Comparison of ENCODE assay signal across 25 cellular contexts in genomic region chr1:200355815-200356214, GRCh38. TPM values are rescaled to one million over a fixed set of nuclear protein-coding genes. Genes with fewer than 3 reads are reported as not detected.
DNase-seq lines count a peak whose midpoint lies in the region; ATAC-seq, FAIRE-seq and TF ChIP-seq lines count a peak whose summit lies in the region.
"Had no signal": no experiment of that assay in that cellular context is flagged by ENCODE, and none has a peak within 500 bp of the region (broad histone marks: within the 10 kb centered on the region; RNA-seq: fewer than 3 reads in every experiment).

No MANE protein-coding gene starts in this region.

- H2AK9ac ChIP-seq in IMR-90 (replicated peaks; ENCODE audit: low read depth, low read length, poor library complexity): no peak overlapping the region

- no peak overlapping the region for H3K18ac ChIP-seq in IMR-90 (ENCODE audit: low read depth, low read length)

- no peak for TF ChIP-seq CTCF in IMR-90 (conservative IDR thresholded peaks at IDR 0.05; ENCODE audit: low read depth, low read length)
- no peak for TF ChIP-seq CTCF in GM12878 (IDR thresholded peaks at IDR 0.05 in 2 of 3, conservative IDR thresholded peaks at IDR 0.05 in 1 of 3; ENCODE audit: control insufficient read depth in 2 of 3, extremely low read depth in 1 of 3, insufficient read depth in 1 of 3, low read depth in 3 of 3, low read length in 3 of 3)
- no peak for TF ChIP-seq CTCF in upper lobe of right lung (IDR thresholded peaks at IDR 0.05)
- TF ChIP-seq CTCF in kidney (IDR thresholded peaks at IDR 0.05; ENCODE audit: borderline replicate concordance, extremely low read depth, insufficient read depth): no peak

- no peak for TF ChIP-seq EP300 in GM12878 (IDR thresholded peaks at IDR 0.05; ENCODE audit: borderline replicate concordance in 1 of 2, control insufficient read depth in 1 of 2, low read depth in 2 of 2, low read length in 2 of 2)

- H3K4me2 ChIP-seq in IMR-90 (ENCODE audit: low read depth, low read length): no peak overlapping the region
- peak overlapping the region; percentile 45 for H3K4me2 ChIP-seq in GM12878 (ENCODE audit: control insufficient read depth, insufficient read depth)

- BruUV-seq in IMR-90 (replicated peaks; lab: Mats Ljungman, UMichigan): no TSS peak
- no TSS peak for BruUV-seq in GM12878 (replicated peaks; lab: Mats Ljungman, UMichigan)

- SMC1A ChIA-PET in GM12878 (lab: Charles Lee; ENCODE audit: uncharacterized antibody, unreplicated experiment): interaction anchor here (0.7 to 3.3 kb wide), 12 partner anchors 9 to 119 kb away, joined by 3 to 11 read pairs (median 3); no protein-coding TSS in a partner anchor

- in situ Hi-C loops in IMR-90 (cut with MboI; ENCODE audit: low sequenced_read_pairs): no loop called here
- in situ Hi-C loops in GM12878 (cut with MboI): no loop called here

- H2BK15ac ChIP-seq in IMR-90 (ENCODE audit: low read depth, low read length): peak overlapping the region; percentile 15; the same call in 1 of the 3 replicates

- H3K23ac ChIP-seq in IMR-90 (ENCODE audit: low read depth, low read length): no peak overlapping the region

- H3K27me3 ChIP-seq in IMR-90 (ENCODE audit: control insufficient read depth, insufficient read depth, low read length) (no peaks in the 10 kb centered on the region), GM12878 (replicated peaks in 1 of 2; ENCODE audit: control insufficient read depth in 2 of 2, insufficient read depth in 2 of 2, low read length in 1 of 2) (no peaks in the 10 kb centered on the region), upper lobe of right lung (no peaks in the 10 kb centered on the region)
- H3K27me3 ChIP-seq: esophagus muscularis mucosa, gastroesophageal sphincter, SJCRH30 had no signal

- H3K9me3 ChIP-seq in IMR-90 (ENCODE audit: control insufficient read depth, insufficient read depth, low read length): no peaks in the 10 kb centered on the region
- H3K9me3 ChIP-seq in GM12878 (replicated peaks; ENCODE audit: control insufficient read depth, insufficient read depth, low read length): no peaks in the 10 kb centered on the region
- no peaks in the 10 kb centered on the region for H3K9me3 ChIP-seq in upper lobe of right lung
- H3K9me3 ChIP-seq in kidney (ENCODE audit: control insufficient read depth in 1 of 2, low read length in 2 of 2): no peaks in the 10 kb centered on the region
- H3K9me3 ChIP-seq: esophagus muscularis mucosa, gastroesophageal sphincter, SJCRH30, thoracic aorta had no signal

- no peaks in the 10 kb centered on the region for H3K79me1 ChIP-seq in IMR-90 (ENCODE audit: low read depth in 1 of 2, low read length in 2 of 2)

- intact Hi-C loops in IMR-90 (cut with micrococcal nuclease) (no loop called here), GM12878 (cut with micrococcal nuclease; ENCODE audit: unreplicated experiment) (no loop called here), upper lobe of right lung (cut with DNase I) (no loop called here), kidney (cut with DNase I) (no loop called here)

- POLR2A ChIA-PET in IMR-90 (lab: Charles Lee; ENCODE audit: unreplicated experiment) (no interaction called here), GM12878 (lab: Charles Lee) (interaction anchor here (0.8 kb wide), 2 partner anchors 23 to 121 kb away, joined by 3 read pairs; no protein-coding TSS in a partner anchor)

- H3K27ac Mint-ChIP-seq in activated naive CD4-positive, alpha-beta T cell treated with anti-CD3 and anti-CD28 coated beads, Interleukin-2, amount 50 U/mL, for 72 hours: peak overlapping the region; percentile 9 to 32
- H3K27ac Mint-ChIP-seq in activated naive CD4-positive, alpha-beta T cell treated with anti-CD3 and anti-CD28 coated beads, Interleukin-2, amount 10 ng/mL, durations not matched to agents 7 days and 5 days: no peak overlapping the region
- H3K27ac Mint-ChIP-seq: CD8-positive, alpha-beta T cell; stimulated activated effector memory CD8-positive, alpha-beta T cell treated with anti-CD3 and anti-CD28 coated beads, Interleukin-12 subunit alpha, Interleukin-12 subunit beta, amount 100 ng/mL, for 72 hours; T-helper 2 cell treated with Interferon-gamma antibody and Interleukin-4, amounts not matched to agents 5 μg/mL and 100 μg/mL, for 36 hours had no signal

- H3K9me3 Mint-ChIP-seq in activated naive CD4-positive, alpha-beta T cell treated with anti-CD3 and anti-CD28 coated beads, Interleukin-2, amount 50 U/mL, for 72 hours: no peaks in the 10 kb centered on the region
- no peaks in the 10 kb centered on the region for H3K9me3 Mint-ChIP-seq in activated naive CD4-positive, alpha-beta T cell treated with anti-CD3 and anti-CD28 coated beads, Interleukin-2, amount 10 ng/mL, durations not matched to agents 7 days and 5 days
- H3K9me3 Mint-ChIP-seq: CD8-positive, alpha-beta T cell; stimulated activated effector memory CD8-positive, alpha-beta T cell treated with anti-CD3 and anti-CD28 coated beads, Interleukin-12 subunit alpha, Interleukin-12 subunit beta, amount 100 ng/mL, for 72 hours; T-helper 2 cell treated with Interferon-gamma antibody and Interleukin-4, amounts not matched to agents 5 μg/mL and 100 μg/mL, for 36 hours had no signal

- H4K20me1 ChIP-seq in IMR-90 (ENCODE audit: insufficient read depth, low read length): no peaks in the 10 kb centered on the region
- H4K20me1 ChIP-seq in GM12878 (ENCODE audit: control insufficient read depth, insufficient read depth): no peaks in the 10 kb centered on the region

- H2AK5ac ChIP-seq in IMR-90 (ENCODE audit: low read depth, low read length): no peak overlapping the region

- FAIRE-seq in GM12878 (lab: Jason Lieb, UNC) (peak; percentile 35), kidney (lab: Jason Lieb, UNC) (no peak)
- FAIRE-seq: H1 had no signal

- H3K36me3 Mint-ChIP-seq in activated naive CD4-positive, alpha-beta T cell treated with anti-CD3 and anti-CD28 coated beads, Interleukin-2, amount 50 U/mL, for 72 hours: peaks cover 6 to 10% of the 10 kb centered on the region in 2 donors
- H3K36me3 Mint-ChIP-seq in activated naive CD4-positive, alpha-beta T cell treated with anti-CD3 and anti-CD28 coated beads, Interleukin-2, amount 10 ng/mL, durations not matched to agents 7 days and 5 days: peaks cover 1% of the 10 kb centered on the region
- H3K36me3 Mint-ChIP-seq: CD8-positive, alpha-beta T cell; stimulated activated effector memory CD8-positive, alpha-beta T cell treated with anti-CD3 and anti-CD28 coated beads, Interleukin-12 subunit alpha, Interleukin-12 subunit beta, amount 100 ng/mL, for 72 hours had no signal

- H4K8ac ChIP-seq in IMR-90 (ENCODE audit: low read depth in 2 of 2, low read length in 2 of 2): no peak overlapping the region

- H3K4me3 Mint-ChIP-seq in activated naive CD4-positive, alpha-beta T cell treated with anti-CD3 and anti-CD28 coated beads, Interleukin-2, amount 10 ng/mL, durations not matched to agents 7 days and 5 days: no peak overlapping the region
- H3K4me3 Mint-ChIP-seq: CD8-positive, alpha-beta T cell; stimulated activated effector memory CD8-positive, alpha-beta T cell treated with anti-CD3 and anti-CD28 coated beads, Interleukin-12 subunit alpha, Interleukin-12 subunit beta, amount 100 ng/mL, for 72 hours; T-helper 2 cell treated with Interferon-gamma antibody and Interleukin-4, amounts not matched to agents 5 μg/mL and 100 μg/mL, for 36 hours had no signal

- RAD21 ChIA-PET in GM12878 (lab: Charles Lee; ENCODE audit: unreplicated experiment): interaction anchor here (1.4 kb wide), 1 partner anchor 26 kb away, joined by 4 read pairs; no protein-coding TSS in a partner anchor

- no peak overlapping the region for H3K4me3 ChIP-seq in IMR-90 (ENCODE audit: insufficient read depth, low read depth, low read length)
- H3K4me3 ChIP-seq in GM12878: no peak overlapping the region
- no peak overlapping the region for H3K4me3 ChIP-seq in upper lobe of right lung
- no peak overlapping the region for H3K4me3 ChIP-seq in kidney (ENCODE audit: low read length in 2 of 2)
- H3K4me3 ChIP-seq: esophagus muscularis mucosa, gastroesophageal sphincter, SJCRH30, thoracic aorta had no signal

- 95% methylated on average over 2 of the region's 3 CpGs; no CpG with 5 or more reads in 1 of the 2 experiments for WGBS in IMR-90 (ENCODE audit: extremely low coverage in 2 of 2, insufficient read length in 1 of 2), 2 experiments
- WGBS in GM12878 (ENCODE audit: insufficient coverage, insufficient replicate concordance, low lambda C conversion rate, missing lambda C conversion rate): 2% methylated on average over 3 of the region's 3 CpGs

- CTCF ChIA-PET in activated naive CD4-positive, alpha-beta T cell treated with anti-CD3 and anti-CD28 coated beads, Interleukin-2, amount 10 ng/mL, durations not matched to agents 7 days and 5 days (lab: Charles Lee): interaction anchor here (0.6 kb wide), 1 partner anchor 117 kb away, joined by 3 read pairs; no protein-coding TSS in a partner anchor
- CTCF ChIA-PET in IMR-90 (lab: Yijun Ruan, JAX) (interaction anchor here (1.1 kb wide), 1 partner anchor 8 kb away, joined by 3 read pairs; no protein-coding TSS in a partner anchor), GM12878 (lab: Yijun Ruan, JAX) (interaction anchor here (0.9 to 2.4 kb wide), 2 partner anchors 12 to 49 kb away, joined by 3 to 11 read pairs; no protein-coding TSS in a partner anchor)

- H2BK20ac ChIP-seq in IMR-90 (ENCODE audit: low read depth, low read length): peak overlapping the region; percentile 36; the same call in 1 of the 2 replicates

- no peak overlapping the region; the same call in 1 of the 2 replicates for H4K5ac ChIP-seq in IMR-90 (ENCODE audit: low read depth, low read length)

- DNase-seq in activated naive CD4-positive, alpha-beta T cell treated with anti-CD3 and anti-CD28 coated beads, Interleukin-2, amount 50 U/mL, for 72 hours (ENCODE audit: low spot score in 2 of 2): no peak
- DNase-seq in activated naive CD4-positive, alpha-beta T cell treated with anti-CD3 and anti-CD28 coated beads, Interleukin-2, amount 10 ng/mL, durations not matched to agents 7 days and 5 days: no peak
- DNase-seq in IMR-90 (no peak), GM12878 (ENCODE audit: low read depth, low spot score) (no peak), upper lobe of right lung (no peak), kidney (no peak), NCI-H146 treated with DMSO at 0.1 percent for 48 hours (lab: John Stamatoyannopoulos, UW; ENCODE audit: unreplicated experiment) (no peak)
- no peak for DNase-seq in stimulated activated CD4-positive, alpha-beta T cell treated with anti-CD3 and anti-CD28 coated beads, Interleukin-15, amount 100 ng/mL, for 24 hours
- DNase-seq: activated CD4-positive, alpha-beta T cell treated with anti-CD3 and anti-CD28 coated beads for 1 hour; activated CD8-positive, alpha-beta memory T cell treated with anti-CD3 and anti-CD28 coated beads, Interleukin-2, amount 50 U/mL, for 48 hours; activated effector memory CD4-positive, alpha-beta T cell treated with anti-CD3 and anti-CD28 coated beads, Interleukin-2, amount 50 U/mL, for 16 hours; CD8-positive, alpha-beta T cell; central memory CD4-positive, alpha-beta T cell; DMS79; effector CD4-positive, alpha-beta T cell; kidney glomerular epithelial cell; NCI-H1930; right cardiac atrium; SJCRH30 had no signal

- TF ChIP-seq POLR2A in IMR-90 (IDR thresholded peaks at IDR 0.05; ENCODE audit: low read depth, low read length) (no peak), GM12878 (IDR thresholded peaks at IDR 0.05; ENCODE audit: low read depth, low read length) (no peak)

- H3K4ac ChIP-seq in IMR-90 (ENCODE audit: low read depth, low read length): peak overlapping the region; percentile 3; the same call in 1 of the 2 replicates

- peaks cover 47% of the 10 kb centered on the region for H3K4me1 Mint-ChIP-seq in activated naive CD4-positive, alpha-beta T cell treated with anti-CD3 and anti-CD28 coated beads, Interleukin-2, amount 10 ng/mL, durations not matched to agents 7 days and 5 days

- 0 out of 2 replicates have a peak overlapping the region, but pooled peaks have one; percentile 53 for H3K14ac ChIP-seq in IMR-90 (replicated peaks; ENCODE audit: low read depth, low read length)

- H2BK120ac ChIP-seq in IMR-90 (ENCODE audit: low read depth, low read length): peak overlapping the region; percentile 46; the same call in 1 of the 2 replicates

- H3K36me3 ChIP-seq in IMR-90 (ENCODE audit: control insufficient read depth, insufficient read depth, low read length) (no peaks in the 10 kb centered on the region), GM12878 (ENCODE audit: control insufficient read depth in 2 of 2, insufficient read depth in 2 of 2, low read length in 1 of 2) (no peaks in the 10 kb centered on the region), upper lobe of right lung (no peaks in the 10 kb centered on the region), kidney (ENCODE audit: control insufficient read depth in 1 of 2, insufficient read depth in 2 of 2, low read length in 2 of 2) (no peaks in the 10 kb centered on the region)
- H3K36me3 ChIP-seq: esophagus muscularis mucosa, gastroesophageal sphincter, SJCRH30, thoracic aorta had no signal

- dilution Hi-C loops in IMR-90 (cut with HindIII; ENCODE audit: low sequenced_read_pairs, unreplicated experiment): no loop called here

- no peak overlapping the region for H2BK5ac ChIP-seq in IMR-90 (ENCODE audit: low read depth, low read length, poor library complexity, severe bottlenecking)

- no peak for ATAC-seq in activated naive CD4-positive, alpha-beta T cell treated with anti-CD3 and anti-CD28 coated beads, Interleukin-2, amount 50 U/mL, for 72 hours
- no peak for ATAC-seq in IMR-90 (ENCODE audit: low read depth)
- peak; percentile 56 for ATAC-seq in GM12878
- ATAC-seq in upper lobe of right lung: peak; percentile 54
- ATAC-seq: CD8-positive, alpha-beta T cell; gastroesophageal sphincter; right cardiac atrium; stimulated activated effector memory CD8-positive, alpha-beta T cell treated with anti-CD3 and anti-CD28 coated beads, Interleukin-12 subunit alpha, Interleukin-12 subunit beta, amount 100 ng/mL, for 72 hours had no signal

- H3K27ac ChIP-seq in IMR-90 (ENCODE audit: insufficient read depth, low read length) (no peak overlapping the region), GM12878 (ENCODE audit: control insufficient read depth, insufficient read depth) (no peak overlapping the region; the same call in 1 of the 2 replicates), upper lobe of right lung (no peak overlapping the region), kidney (ENCODE audit: low read depth in 2 of 2, low read length in 2 of 2) (no peak overlapping the region)
- H3K27ac ChIP-seq: esophagus muscularis mucosa, gastroesophageal sphincter, SJCRH30, thoracic aorta had no signal

- no peak overlapping the region for H2AFZ ChIP-seq in IMR-90 (replicated peaks; ENCODE audit: low read length, poor library complexity)
- peak overlapping the region; percentile 65 for H2AFZ ChIP-seq in GM12878 (ENCODE audit: control insufficient read depth, low read depth, low read length)

- H3K27me3 Mint-ChIP-seq in activated naive CD4-positive, alpha-beta T cell treated with anti-CD3 and anti-CD28 coated beads, Interleukin-2, amount 10 ng/mL, durations not matched to agents 7 days and 5 days: no peaks in the 10 kb centered on the region

- 0 out of 2 replicates have a peak overlapping the region, but pooled peaks have one; percentile 2 for H4K91ac ChIP-seq in IMR-90 (ENCODE audit: insufficient read depth, low read depth, low read length)

- no peaks in the 10 kb centered on the region for H3K79me2 ChIP-seq in GM12878 (ENCODE audit: control insufficient read depth, insufficient read depth, low read length)

- H3K9ac ChIP-seq in IMR-90 (ENCODE audit: low read depth, low read length) (no peak overlapping the region), GM12878 (ENCODE audit: control insufficient read depth, insufficient read depth, low read length) (no peak overlapping the region), kidney (ENCODE audit: low read length in 2 of 2) (no peak overlapping the region)

- TF ChIP-seq RAD21 in IMR-90 (IDR thresholded peaks at IDR 0.05; ENCODE audit: low read length): no peak
- TF ChIP-seq RAD21 in GM12878 (IDR thresholded peaks at IDR 0.05; ENCODE audit: insufficient read depth, low read depth, low read length): no peak

- peaks cover 12% of the 10 kb centered on the region for H3K9me1 ChIP-seq in IMR-90 (ENCODE audit: insufficient read depth, low read length)

- H3K56ac ChIP-seq in IMR-90 (ENCODE audit: extremely low read depth, insufficient read depth, low read length): no peak overlapping the region

- H3K4me1 ChIP-seq in IMR-90 (ENCODE audit: control insufficient read depth, insufficient read depth, low read length) (peaks cover 18% of the 10 kb centered on the region), GM12878 (ENCODE audit: control insufficient read depth, insufficient read depth, low read length) (peaks cover 30% of the 10 kb centered on the region), upper lobe of right lung (no peaks in the 10 kb centered on the region), kidney (ENCODE audit: control insufficient read depth in 1 of 2, insufficient read depth in 1 of 2, low read depth in 1 of 2, low read length in 2 of 2) (no peaks in the 10 kb centered on the region)
- H3K4me1 ChIP-seq: gastroesophageal sphincter, SJCRH30 had no signal

RNA-seq across cellular contexts. Expression of gene ZNF281, which starts 54.0 kb away (rescaled TPM):
- 10 to 100 TPM; 16.2 to 19.2 TPM for total RNA-seq in activated naive CD4-positive, alpha-beta T cell treated with anti-CD3 and anti-CD28 coated beads, Interleukin-2, amount 50 U/mL, for 72 hours
- total RNA-seq in IMR-90 (2012; rRNA removed) (37.5 and 38.0 TPM in 2 replicates), GM12878 (2014; rRNA removed) (16.0 and 16.1 TPM in 2 replicates), GM12878 (2014; rRNA removed; fragmentation: Illumina TruSeq; extraction: Trizol) (15.2 and 15.9 TPM in 2 replicates), GM12878 (2021) (14.9 and 16.0 TPM in 2 replicates), upper lobe of right lung (19.5 TPM), kidney (13.1 TPM)
- polyA plus RNA-seq in IMR-90 (2012; rRNA removed) (5.4 and 7.0 TPM in 2 replicates), GM12878 (2011; rRNA removed) (10.0 and 11.6 TPM in 2 replicates), GM12878 (2014; fragmentation: Illumina TruSeq; extraction: Trizol) (14.9 and 17.7 TPM in 2 replicates), GM12878 (2014; fragmentation: Nextera tagmentation; extraction: Ambion mirVana) (1 to 10 TPM; 8.3 to 9.4 TPM), GM12878 (2014; rRNA removed) (8.2 and 9.7 TPM in 2 replicates), GM12878 (2016; fragmentation: Nextera tagmentation; extraction: Ambion mirVana) (10 to 100 TPM; 21.4 to 21.8 TPM), kidney (ENCODE audit: insufficient read depth, low read depth, low replicate concordance) (4.0 TPM)
- 1.1 and 1.7 TPM in 2 replicates for polyA plus RNA-seq in IMR-90 (2012; cell fraction: cytosol; rRNA removed)
- 2.1 and 9.7 TPM in 2 replicates for polyA plus RNA-seq in IMR-90 (2012; cell fraction: nucleus; rRNA removed; ENCODE audit: low replicate concordance)
- 34.6 and 35.2 TPM in 2 replicates for total RNA-seq in GM12878 (2013; cell fraction: nucleolus; rRNA removed)
- 5.9 TPM for polyA plus RNA-seq in GM12878 (2011; ENCODE audit: low read depth)
- 3.5 and 4.6 TPM in 2 replicates for polyA plus RNA-seq in GM12878 (2011; cell fraction: cytosol; rRNA removed)
- polyA plus RNA-seq in GM12878 (2011; cell fraction: nucleus; rRNA removed): 7.7 and 8.7 TPM in 2 replicates
- 9.2 and 10.9 TPM in 2 replicates for polyA plus RNA-seq in GM12878 (2012)
- polyA minus RNA-seq in GM12878 (2011; rRNA and poly(A)+ RNA removed): 12.0 and 16.1 TPM in 2 replicates
- polyA minus RNA-seq in GM12878 (2011; cell fraction: cytosol; rRNA and poly(A)+ RNA removed): 5.3 and 6.3 TPM in 2 replicates
- 9.1 and 11.5 TPM in 2 replicates for polyA minus RNA-seq in GM12878 (2011; cell fraction: nucleus; rRNA and poly(A)+ RNA removed)

Comparison
In these comparisons a context has a peak if more than half of its experiments do, and no peak if none do; other contexts are left out.
1. ATAC-seq: peak in GM12878 (single experiment) and upper lobe of right lung (single experiment); none in activated naive CD4-positive, alpha-beta T cell treated with anti-CD3 and anti-CD28 coated beads, Interleukin-2, amount 50 U/mL, for 72 hours (0 of 2) and IMR-90 (single experiment).